22 cellular contexts compared by ENCODE assay signal in genomic region chr11:13152264-13152663, GRCh38.
A peak's percentile ranks its signal among the peaks of the same experiment; 100 is the strongest.
DNase-seq lines count a peak whose midpoint lies in the region; ATAC-seq, FAIRE-seq and TF ChIP-seq lines count a peak whose summit lies in the region.
"Had no signal": no experiment of that assay in that cellular context is flagged by ENCODE, and none has a peak within 500 bp of the region (broad histone marks: within the 10 kb centered on the region; RNA-seq: fewer than 3 reads in every experiment).

No MANE protein-coding gene starts in this region.

- peaks cover 0 to 2% of the 10 kb centered on the region in 2 experiments for H3K4me1 ChIP-seq in trophoblast cell (ENCODE audit: control insufficient read depth in 1 of 2, insufficient read depth in 2 of 2, low read length in 2 of 2)
- H3K4me1 ChIP-seq: BE2C had no signal

- H3K27me3 ChIP-seq in bronchial epithelial cell (ENCODE audit: control insufficient read depth, insufficient read depth, low read length) = no peaks in the 10 kb centered on the region
- H3K27me3 ChIP-seq in trophoblast cell (ENCODE audit: insufficient read depth, low read length) = no peaks in the 10 kb centered on the region
- H3K27me3 ChIP-seq: BE2C; BLaER1 treated with 17β-estradiol and CSF1 and Interleukin-3, amounts not matched to agents 10 nM and 100 nM had no signal

- peak overlapping the region; percentile 62 for H4K91ac ChIP-seq in trophoblast cell (ENCODE audit: low read depth, low read length)

- no peak overlapping the region for H2BK5ac ChIP-seq in trophoblast cell (ENCODE audit: low read depth, low read length, poor library complexity)

- no peaks in the 10 kb centered on the region for H3K79me2 ChIP-seq in trophoblast cell (ENCODE audit: control insufficient read depth, insufficient read depth, low read length, poor library complexity)

- H3K36me3 ChIP-seq in bronchial epithelial cell (ENCODE audit: control insufficient read depth, insufficient read depth, low read length) (no peaks in the 10 kb centered on the region), trophoblast cell (ENCODE audit: control insufficient read depth in 1 of 2, insufficient read depth in 2 of 2, low read length in 2 of 2) (no peaks in the 10 kb centered on the region)
- H3K36me3 ChIP-seq: BE2C; BLaER1 treated with 17β-estradiol and CSF1 and Interleukin-3, amounts not matched to agents 10 nM and 100 nM had no signal

- no peak overlapping the region for H3K27ac ChIP-seq in trophoblast cell (ENCODE audit: low read depth, low read length)
- H3K27ac ChIP-seq: 22Rv1; BLaER1 treated with 17β-estradiol and CSF1 and Interleukin-3, amounts not matched to agents 10 nM and 100 nM; GM23248 had no signal

- TF ChIP-seq CTCF in bronchial epithelial cell (IDR thresholded peaks at IDR 0.05; ENCODE audit: insufficient read depth, low read length, severe bottlenecking) = no peak

- H3K9ac ChIP-seq in trophoblast cell (ENCODE audit: low read length) = no peak overlapping the region
- H3K9ac ChIP-seq: BLaER1 treated with 17β-estradiol and CSF1 and Interleukin-3, amounts not matched to agents 10 nM and 100 nM; GM23248 had no signal

- no peak overlapping the region for H3K18ac ChIP-seq in trophoblast cell (ENCODE audit: low read length)

- no peak overlapping the region for H3K4ac ChIP-seq in trophoblast cell (ENCODE audit: low read depth, low read length)

- H3K9me3 ChIP-seq in trophoblast cell (ENCODE audit: insufficient read depth, low read depth, low read length) = no peaks in the 10 kb centered on the region
- H3K9me3 ChIP-seq: BE2C had no signal

- H2BK120ac ChIP-seq in trophoblast cell (ENCODE audit: insufficient read depth, low read length, poor library complexity) = peak overlapping the region; percentile 43

- H3K23ac ChIP-seq in trophoblast cell (ENCODE audit: low read length) = no peak overlapping the region

- no peak for ATAC-seq in HG02973 (IDR thresholded peaks at IDR 0.05; ENCODE audit: unreplicated experiment)

- intact Hi-C loops in posterior vena cava (cut with DNase I) = no loop called here

- H2BK12ac ChIP-seq in trophoblast cell (ENCODE audit: low read length) = peak overlapping the region; percentile 80

- H4K8ac ChIP-seq in trophoblast cell (ENCODE audit: low read depth, low read length) = no peak overlapping the region

- H3K4me3 ChIP-seq in bronchial epithelial cell (ENCODE audit: low read depth, low read length) (no peak overlapping the region), trophoblast cell (ENCODE audit: low read depth, low read length) (no peak overlapping the region)
- H3K4me3 ChIP-seq: BLaER1 treated with 17β-estradiol and CSF1 and Interleukin-3, amounts not matched to agents 10 nM and 100 nM; GM12878; GM23248 had no signal

- no peak for FAIRE-seq in bronchial epithelial cell (lab: Jason Lieb, UNC)
- FAIRE-seq: D721Med, GM12878, H1 had no signal

- no peak overlapping the region for H2AFZ ChIP-seq in trophoblast cell (ENCODE audit: insufficient read depth, low read length, poor library complexity)
- H2AFZ ChIP-seq: GM23248 had no signal

- H3K4me2 ChIP-seq in trophoblast cell (ENCODE audit: low read length) = no peak overlapping the region

- H3K79me1 ChIP-seq in trophoblast cell (ENCODE audit: low read length) = no peaks in the 10 kb centered on the region

- H3K14ac ChIP-seq in trophoblast cell (ENCODE audit: low read length) = no peak overlapping the region

- H4K12ac ChIP-seq in trophoblast cell (ENCODE audit: low read depth, low read length) = no peak overlapping the region

- H2AK5ac ChIP-seq in trophoblast cell (ENCODE audit: low read length) = no peak overlapping the region

- no CpG with 5 or more reads among the region's 6 CpGs for WGBS in trophoblast cell (ENCODE audit: extremely low coverage, insufficient coverage, insufficient read length)

- DNase-seq in DMS53 (lab: John Stamatoyannopoulos, UW) (peak; percentile 8), DMS53 treated with DMSO at 0.1 percent for 48 hours (lab: John Stamatoyannopoulos, UW; ENCODE audit: unreplicated experiment) (no peak), M059J (ENCODE audit: low read depth) (peak; percentile 53), bronchial epithelial cell (ENCODE audit: low read depth) (peak; percentile 54), trophoblast cell (no peak), mucosa of gallbladder (ENCODE audit: low spot score) (no peak), posterior vena cava (ENCODE audit: low spot score) (no peak)
- DNase-seq: AML-193; BE2C; CD4-positive, alpha-beta T cell; CD8-positive, alpha-beta memory T cell; DMS 273 treated with DMSO at 0.1 percent for 48 hours; DND-41; GDM1; H7 had no signal

Comparison
In these comparisons a context has a peak if more than half of its experiments do, and no peak if none do; other contexts are left out.
1. DNase-seq: peak in DMS53 (single experiment), M059J (single experiment) and bronchial epithelial cell (single experiment); none in DMS53 treated with DMSO at 0.1 percent for 48 hours (single experiment), trophoblast cell (0 of 2), mucosa of gallbladder (single experiment) and posterior vena cava (single experiment).